ENCODE assay signal across 8 cellular contexts in the genomic region with DNA sequence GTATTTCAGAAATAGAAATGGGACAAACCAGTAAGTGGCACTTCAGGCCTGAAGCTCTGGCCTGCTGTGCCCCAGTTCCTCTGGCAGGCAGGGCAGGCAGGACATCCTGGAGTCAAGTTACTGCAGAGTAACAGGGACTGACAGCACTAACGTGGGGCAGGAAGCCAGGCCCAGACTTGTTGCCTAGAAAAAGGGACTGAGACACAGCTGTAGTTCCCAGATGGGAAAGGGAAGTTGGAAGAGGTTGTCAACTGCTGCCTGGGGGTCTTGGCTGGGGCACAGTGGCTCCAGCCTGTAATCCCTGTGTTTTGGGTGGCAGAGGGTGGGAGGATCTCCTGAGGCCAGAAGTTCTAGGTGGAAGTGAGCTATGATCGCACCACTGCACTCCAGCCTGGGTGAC.
DNase-seq lines count a peak whose midpoint lies in the region; ATAC-seq and TF ChIP-seq lines count a peak whose summit lies in the region.

No MANE protein-coding gene starts in this region.

- peak overlapping the region in 1 of 9 donors; percentile 67 for H3K27ac Mint-ChIP-seq in naive thymus-derived CD4-positive, alpha-beta T cell

- H3K4me3 ChIP-seq in GM23248 (no peak overlapping the region), fibroblast of the aortic adventitia (ENCODE audit: low read depth, low read length) (no peak overlapping the region)
- H3K4me3 ChIP-seq in naive thymus-derived CD4-positive, alpha-beta T cell (ENCODE audit: low read length): no peak overlapping the region

- peak overlapping the region; percentile 21 for H3K4me2 ChIP-seq in GM23248 (ENCODE audit: unreplicated experiment)

- peaks cover 6% of the 10 kb centered on the region; the same call in 1 of the 2 replicates for H3F3A ChIP-seq in GM23248 (ENCODE audit: insufficient read depth)

- peak overlapping the region; percentile 0; the same call in 1 of the 2 replicates for H3K9ac ChIP-seq in GM23248

- CTCF ChIA-PET in naive thymus-derived CD4-positive, alpha-beta T cell (lab: Charles Lee): no interaction called here

- no peaks in the 10 kb centered on the region for H4K20me1 ChIP-seq in GM23248 (ENCODE audit: insufficient read depth)

- H3K4me1 ChIP-seq in GM23248 (ENCODE audit: insufficient read depth): peaks cover 9% of the 10 kb centered on the region
- no peaks in the 10 kb centered on the region for H3K4me1 ChIP-seq in naive thymus-derived CD4-positive, alpha-beta T cell (ENCODE audit: control insufficient read depth in 2 of 2, insufficient read depth in 2 of 2, low read length in 2 of 2)

- H3K36me3 Mint-ChIP-seq in naive thymus-derived CD4-positive, alpha-beta T cell: peaks cover 0 to 7% (median 0%) of the 10 kb centered on the region in 5 donors

- H3K27ac ChIP-seq in GM23248: 0 out of 2 replicates have a peak overlapping the region, but pooled peaks have one; percentile 0
- no peak overlapping the region for H3K27ac ChIP-seq in naive thymus-derived CD4-positive, alpha-beta T cell (ENCODE audit: low read depth, low read length)

- POLR2A ChIA-PET in naive thymus-derived CD4-positive, alpha-beta T cell (lab: Charles Lee): no interaction called here

- H3K36me3 ChIP-seq in GM23248 (ENCODE audit: low read depth): no peaks in the 10 kb centered on the region
- no peaks in the 10 kb centered on the region for H3K36me3 ChIP-seq in naive thymus-derived CD4-positive, alpha-beta T cell (ENCODE audit: control insufficient read depth in 2 of 3, insufficient read depth in 3 of 3, low read length in 3 of 3)

- peak overlapping the region in 1 of 10 donors; percentile 51 for H3K4me3 Mint-ChIP-seq in naive thymus-derived CD4-positive, alpha-beta T cell

- peaks cover 0 to 6% (median 0%) of the 10 kb centered on the region in 5 donors for H3K27me3 Mint-ChIP-seq in naive thymus-derived CD4-positive, alpha-beta T cell

- intact Hi-C loops in naive thymus-derived CD4-positive, alpha-beta T cell (cut with micrococcal nuclease): loop anchor here in 1 of 2 donors (1.0 kb wide), 1 partner anchor 110 kb away; no protein-coding TSS in a partner anchor

- in situ Hi-C loops in GM23248 (cut with MboI): no loop called here

- peak overlapping the region; percentile 49 for H2AFZ ChIP-seq in GM23248

- TF ChIP-seq CTCF in fibroblast of the aortic adventitia (IDR thresholded peaks at IDR 0.05; ENCODE audit: insufficient read depth, low read length): no peak

- no peak for ATAC-seq in naive thymus-derived CD4-positive, alpha-beta T cell
- no peak for ATAC-seq in GM21619 (IDR thresholded peaks at IDR 0.05; ENCODE audit: unreplicated experiment)

- peaks cover 0 to 37% (median 7%) of the 10 kb centered on the region in 7 donors for H3K4me1 Mint-ChIP-seq in naive thymus-derived CD4-positive, alpha-beta T cell

- no peaks in the 10 kb centered on the region for H3K9me3 ChIP-seq in GM23248 (ENCODE audit: low read depth)
- no peaks in the 10 kb centered on the region for H3K9me3 ChIP-seq in naive thymus-derived CD4-positive, alpha-beta T cell (ENCODE audit: control insufficient read depth in 2 of 3, low read length in 3 of 3)

- H3K27me3 ChIP-seq in GM23248 (replicated peaks; ENCODE audit: insufficient read depth): no peaks in the 10 kb centered on the region
- no peaks in the 10 kb centered on the region for H3K27me3 ChIP-seq in naive thymus-derived CD4-positive, alpha-beta T cell (ENCODE audit: control insufficient read depth in 2 of 2, insufficient read depth in 2 of 2, low read length in 2 of 2)

- H3K9me3 Mint-ChIP-seq in naive thymus-derived CD4-positive, alpha-beta T cell: peaks cover 0 to 1% (median 0%) of the 10 kb centered on the region in 11 donors

- no peaks in the 10 kb centered on the region for H3K79me2 ChIP-seq in GM23248 (ENCODE audit: insufficient read depth)

- DNase-seq in GM23248 (peak; percentile 63), SHP77 treated with DMSO at 0.1 percent for 48 hours (lab: John Stamatoyannopoulos, UW) (peak; percentile 65), fibroblast of the aortic adventitia (ENCODE audit: low read depth) (peak; percentile 29), pulmonary artery endothelial cell (ENCODE audit: low read depth, low spot score) (peak; percentile 19), LoVo (ENCODE audit: low spot score) (no peak)
- DNase-seq in naive thymus-derived CD4-positive, alpha-beta T cell: no peak
- no peak for DNase-seq in activated CD8-positive, alpha-beta memory T cell treated with anti-CD3 and anti-CD28 coated beads for 24 hours

- no peaks in the 10 kb centered on the region for H3K9me2 ChIP-seq in GM23248 (ENCODE audit: insufficient read depth)

- WGBS in GM23248 (ENCODE audit: low coverage in 1 of 2, low lambda C conversion rate in 2 of 2, missing lambda C conversion rate in 2 of 2), 2 experiments: 53 to 56% methylated on average over 2 of the region's 2 CpGs

Comparison
In these comparisons a context has a peak if more than half of its experiments do, and no peak if none do; other contexts are left out.
1. DNase-seq: peak in GM23248 (single experiment), SHP77 treated with DMSO at 0.1 percent for 48 hours (single experiment), fibroblast of the aortic adventitia (single experiment) and pulmonary artery endothelial cell (single experiment); none in naive thymus-derived CD4-positive, alpha-beta T cell (0 of 9), LoVo (single experiment) and activated CD8-positive, alpha-beta memory T cell treated with anti-CD3 and anti-CD28 coated beads for 24 hours (single experiment).